10 cellular contexts compared by ENCODE assay signal in genomic region chr18:35939166-35939565, GRCh38.
DNase-seq lines count a peak whose midpoint lies in the region; ATAC-seq and TF ChIP-seq lines count a peak whose summit lies in the region.
"Had no signal": no experiment of that assay in that cellular context is flagged by ENCODE, and none has a peak within 500 bp of the region (broad histone marks: within the 10 kb centered on the region; RNA-seq: fewer than 3 reads in every experiment).

No MANE protein-coding gene starts in this region.

- no peak overlapping the region for H3K27ac ChIP-seq in brain microvascular endothelial cell
- no peak overlapping the region for H3K27ac ChIP-seq in lower lobe of right lung

- no peaks in the 10 kb centered on the region for H3K36me3 ChIP-seq in GM06990 (ENCODE audit: control insufficient read depth, insufficient read depth, low read length)
- H3K36me3 ChIP-seq in brain microvascular endothelial cell (replicated peaks), result no peaks in the 10 kb centered on the region
- H3K36me3 ChIP-seq in lower lobe of right lung, result no peaks in the 10 kb centered on the region

- in situ Hi-C loops in brain microvascular endothelial cell (cut with HindIII; ENCODE audit: low pct_ligation_motif_present, low sequenced_read_pairs), result no loop called here

- ATAC-seq in lower lobe of right lung (no peak), GM21423 (IDR thresholded peaks at IDR 0.05; ENCODE audit: unreplicated experiment) (no peak), GM21737 (IDR thresholded peaks at IDR 0.05; ENCODE audit: unreplicated experiment) (no peak)
- ATAC-seq: left lobe of liver, sciatic nerve had no signal

- peak; percentile 42 for TF ChIP-seq CTCF in GM06990 (IDR thresholded peaks at IDR 0.05; ENCODE audit: insufficient read depth, low read length, poor library complexity, severe bottlenecking)
- TF ChIP-seq CTCF in HFF-Myc (IDR thresholded peaks at IDR 0.05; ENCODE audit: low read depth, low read length, missing control alignments), result peak; percentile 21
- peak; percentile 42 for TF ChIP-seq CTCF in brain microvascular endothelial cell (IDR thresholded peaks at IDR 0.05; ENCODE audit: low read depth, low read length, missing control alignments)
- peak; percentile 19 for TF ChIP-seq CTCF in lower lobe of right lung (IDR thresholded peaks at IDR 0.05)

- no peaks in the 10 kb centered on the region for H3K4me1 ChIP-seq in lower lobe of right lung

- no peak overlapping the region for H3K4me3 ChIP-seq in GM06990 (replicated peaks; ENCODE audit: low read depth, low read length)
- no peak overlapping the region for H3K4me3 ChIP-seq in HFF-Myc (replicated peaks; ENCODE audit: low read depth, low read length)
- H3K4me3 ChIP-seq in brain microvascular endothelial cell (ENCODE audit: low read depth, low read length), result no peak overlapping the region
- H3K4me3 ChIP-seq in lower lobe of right lung, result no peak overlapping the region

- DNase-seq in GM06990 (ENCODE audit: extremely low read depth, insufficient read length), result no peak
- no peak for DNase-seq in HFF-Myc (ENCODE audit: extremely low read depth, low read depth)
- DNase-seq in brain microvascular endothelial cell, result no peak
- DNase-seq in lower lobe of right lung, result no peak
- DNase-seq in C1 segment of cervical spinal cord (lab: John Stamatoyannopoulos, UW), result no peak
- DNase-seq: activated gamma-delta T cell treated with Interleukin-2 at 50 U/mL for 16 hours had no signal

- intact Hi-C loops in lower lobe of right lung (cut with DNase I), result no loop called here

- H3K27me3 ChIP-seq in GM06990 (replicated peaks; ENCODE audit: control insufficient read depth, insufficient read depth, low read length) (no peaks in the 10 kb centered on the region), brain microvascular endothelial cell (replicated peaks) (no peaks in the 10 kb centered on the region), lower lobe of right lung (ENCODE audit: low read depth) (no peaks in the 10 kb centered on the region)

- H3K9me3 ChIP-seq in lower lobe of right lung, result no peaks in the 10 kb centered on the region
